1 cellular context compared by ENCODE assay signal in the genomic region with DNA sequence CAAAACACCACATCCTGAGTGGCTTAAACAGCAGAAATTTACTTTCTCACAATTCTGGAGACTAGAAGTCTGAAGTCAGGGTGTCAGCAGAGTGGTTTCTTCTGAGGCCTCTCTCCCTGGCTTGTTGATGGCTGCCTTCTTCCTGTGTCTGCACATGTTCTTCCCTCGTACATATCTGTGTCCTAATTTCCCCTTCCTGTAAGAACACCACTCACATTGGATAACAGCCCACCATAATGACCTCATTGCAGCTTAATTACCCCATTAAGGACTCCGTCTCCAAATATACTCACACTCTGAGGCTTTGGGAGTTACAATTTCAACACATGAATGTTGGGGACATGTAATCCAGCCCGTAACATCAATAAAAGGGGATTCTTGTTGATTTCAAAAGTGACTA.
TF ChIP-seq lines count a peak whose summit lies in the region.

No MANE protein-coding gene starts in this region.

TF ChIP-seq in GM23338, 12 proteins besides CTCF, POLR2A, EP300 and RAD21 (continued from another document):
- TF ChIP-seq, protein P1, sequence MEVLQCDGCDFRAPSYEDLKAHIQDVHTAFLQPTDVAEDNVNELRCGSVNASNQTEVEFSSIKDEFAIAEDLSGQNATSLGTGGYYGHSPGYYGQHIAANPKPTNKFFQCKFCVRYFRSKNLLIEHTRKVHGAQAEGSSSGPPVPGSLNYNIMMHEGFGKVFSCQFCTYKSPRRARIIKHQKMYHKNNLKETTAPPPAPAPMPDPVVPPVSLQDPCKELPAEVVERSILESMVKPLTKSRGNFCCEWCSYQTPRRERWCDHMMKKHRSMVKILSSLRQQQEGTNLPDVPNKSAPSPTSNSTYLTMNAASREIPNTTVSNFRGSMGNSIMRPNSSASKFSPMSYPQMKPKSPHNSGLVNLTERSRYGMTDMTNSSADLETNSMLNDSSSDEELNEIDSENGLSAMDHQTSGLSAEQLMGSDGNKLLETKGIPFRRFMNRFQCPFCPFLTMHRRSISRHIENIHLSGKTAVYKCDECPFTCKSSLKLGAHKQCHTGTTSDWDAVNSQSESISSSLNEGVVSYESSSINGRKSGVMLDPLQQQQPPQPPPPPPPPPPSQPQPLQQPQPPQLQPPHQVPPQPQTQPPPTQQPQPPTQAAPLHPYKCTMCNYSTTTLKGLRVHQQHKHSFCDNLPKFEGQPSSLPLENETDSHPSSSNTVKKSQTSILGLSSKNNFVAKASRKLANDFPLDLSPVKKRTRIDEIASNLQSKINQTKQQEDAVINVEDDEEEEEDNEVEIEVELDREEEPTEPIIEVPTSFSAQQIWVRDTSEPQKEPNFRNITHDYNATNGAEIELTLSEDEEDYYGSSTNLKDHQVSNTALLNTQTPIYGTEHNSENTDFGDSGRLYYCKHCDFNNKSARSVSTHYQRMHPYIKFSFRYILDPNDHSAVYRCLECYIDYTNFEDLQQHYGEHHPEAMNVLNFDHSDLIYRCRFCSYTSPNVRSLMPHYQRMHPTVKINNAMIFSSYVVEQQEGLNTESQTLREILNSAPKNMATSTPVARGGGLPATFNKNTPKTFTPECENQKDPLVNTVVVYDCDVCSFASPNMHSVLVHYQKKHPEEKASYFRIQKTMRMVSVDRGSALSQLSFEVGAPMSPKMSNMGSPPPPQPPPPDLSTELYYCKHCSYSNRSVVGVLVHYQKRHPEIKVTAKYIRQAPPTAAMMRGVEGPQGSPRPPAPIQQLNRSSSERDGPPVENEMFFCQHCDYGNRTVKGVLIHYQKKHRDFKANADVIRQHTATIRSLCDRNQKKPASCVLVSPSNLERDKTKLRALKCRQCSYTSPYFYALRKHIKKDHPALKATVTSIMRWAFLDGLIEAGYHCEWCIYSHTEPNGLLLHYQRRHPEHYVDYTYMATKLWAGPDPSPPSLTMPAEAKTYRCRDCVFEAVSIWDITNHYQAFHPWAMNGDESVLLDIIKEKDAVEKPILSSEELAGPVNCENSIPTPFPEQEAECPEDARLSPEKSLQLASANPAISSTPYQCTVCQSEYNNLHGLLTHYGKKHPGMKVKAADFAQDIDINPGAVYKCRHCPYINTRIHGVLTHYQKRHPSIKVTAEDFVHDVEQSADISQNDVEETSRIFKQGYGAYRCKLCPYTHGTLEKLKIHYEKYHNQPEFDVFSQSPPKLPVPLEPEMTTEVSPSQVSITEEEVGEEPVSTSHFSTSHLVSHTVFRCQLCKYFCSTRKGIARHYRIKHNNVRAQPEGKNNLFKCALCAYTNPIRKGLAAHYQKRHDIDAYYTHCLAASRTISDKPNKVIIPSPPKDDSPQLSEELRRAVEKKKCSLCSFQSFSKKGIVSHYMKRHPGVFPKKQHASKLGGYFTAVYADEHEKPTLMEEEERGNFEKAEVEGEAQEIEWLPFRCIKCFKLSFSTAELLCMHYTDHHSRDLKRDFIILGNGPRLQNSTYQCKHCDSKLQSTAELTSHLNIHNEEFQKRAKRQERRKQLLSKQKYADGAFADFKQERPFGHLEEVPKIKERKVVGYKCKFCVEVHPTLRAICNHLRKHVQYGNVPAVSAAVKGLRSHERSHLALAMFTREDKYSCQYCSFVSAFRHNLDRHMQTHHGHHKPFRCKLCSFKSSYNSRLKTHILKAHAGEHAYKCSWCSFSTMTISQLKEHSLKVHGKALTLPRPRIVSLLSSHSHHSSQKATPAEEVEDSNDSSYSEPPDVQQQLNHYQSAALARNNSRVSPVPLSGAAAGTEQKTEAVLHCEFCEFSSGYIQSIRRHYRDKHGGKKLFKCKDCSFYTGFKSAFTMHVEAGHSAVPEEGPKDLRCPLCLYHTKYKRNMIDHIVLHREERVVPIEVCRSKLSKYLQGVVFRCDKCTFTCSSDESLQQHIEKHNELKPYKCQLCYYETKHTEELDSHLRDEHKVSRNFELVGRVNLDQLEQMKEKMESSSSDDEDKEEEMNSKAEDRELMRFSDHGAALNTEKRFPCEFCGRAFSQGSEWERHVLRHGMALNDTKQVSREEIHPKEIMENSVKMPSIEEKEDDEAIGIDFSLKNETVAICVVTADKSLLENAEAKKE (CRISPR knock-in tag; IDR thresholded peaks at IDR 0.05) = no peak
- TF ChIP-seq, protein P2, sequence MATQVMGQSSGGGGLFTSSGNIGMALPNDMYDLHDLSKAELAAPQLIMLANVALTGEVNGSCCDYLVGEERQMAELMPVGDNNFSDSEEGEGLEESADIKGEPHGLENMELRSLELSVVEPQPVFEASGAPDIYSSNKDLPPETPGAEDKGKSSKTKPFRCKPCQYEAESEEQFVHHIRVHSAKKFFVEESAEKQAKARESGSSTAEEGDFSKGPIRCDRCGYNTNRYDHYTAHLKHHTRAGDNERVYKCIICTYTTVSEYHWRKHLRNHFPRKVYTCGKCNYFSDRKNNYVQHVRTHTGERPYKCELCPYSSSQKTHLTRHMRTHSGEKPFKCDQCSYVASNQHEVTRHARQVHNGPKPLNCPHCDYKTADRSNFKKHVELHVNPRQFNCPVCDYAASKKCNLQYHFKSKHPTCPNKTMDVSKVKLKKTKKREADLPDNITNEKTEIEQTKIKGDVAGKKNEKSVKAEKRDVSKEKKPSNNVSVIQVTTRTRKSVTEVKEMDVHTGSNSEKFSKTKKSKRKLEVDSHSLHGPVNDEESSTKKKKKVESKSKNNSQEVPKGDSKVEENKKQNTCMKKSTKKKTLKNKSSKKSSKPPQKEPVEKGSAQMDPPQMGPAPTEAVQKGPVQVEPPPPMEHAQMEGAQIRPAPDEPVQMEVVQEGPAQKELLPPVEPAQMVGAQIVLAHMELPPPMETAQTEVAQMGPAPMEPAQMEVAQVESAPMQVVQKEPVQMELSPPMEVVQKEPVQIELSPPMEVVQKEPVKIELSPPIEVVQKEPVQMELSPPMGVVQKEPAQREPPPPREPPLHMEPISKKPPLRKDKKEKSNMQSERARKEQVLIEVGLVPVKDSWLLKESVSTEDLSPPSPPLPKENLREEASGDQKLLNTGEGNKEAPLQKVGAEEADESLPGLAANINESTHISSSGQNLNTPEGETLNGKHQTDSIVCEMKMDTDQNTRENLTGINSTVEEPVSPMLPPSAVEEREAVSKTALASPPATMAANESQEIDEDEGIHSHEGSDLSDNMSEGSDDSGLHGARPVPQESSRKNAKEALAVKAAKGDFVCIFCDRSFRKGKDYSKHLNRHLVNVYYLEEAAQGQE (IDR thresholded peaks at IDR 0.05; ENCODE audit: unreplicated experiment) = no peak
- TF ChIP-seq CREB1 (CRISPR knock-in tag; IDR thresholded peaks at IDR 0.05; ENCODE audit: low read depth) = no peak
- TF ChIP-seq EZH2phosphoT487 (IDR thresholded peaks at IDR 0.05; ENCODE audit: unreplicated experiment) = no peak
- no peak for TF ChIP-seq EZH2 (IDR thresholded peaks at IDR 0.05; ENCODE audit: low read depth, unreplicated experiment)
TF ChIP-seq in GM23338: peak in this region for 0.
